ENCODE assay signal across 1 cellular context in genomic region chr12:76720068-76720467, GRCh38.
A peak's percentile ranks its signal among the peaks of the same experiment; 100 is the strongest.
TF ChIP-seq lines count a peak whose summit lies in the region.

No MANE protein-coding gene starts in this region.

TF ChIP-seq in SK-N-SH, 30 proteins besides CTCF, POLR2A, EP300 and RAD21 (continued from another document):
- TF ChIP-seq RXRA (IDR thresholded peaks at IDR 0.05; ENCODE audit: borderline replicate concordance, low read depth) (no peak), NFIC (IDR thresholded peaks at IDR 0.05; ENCODE audit: borderline replicate concordance) (peak; percentile 31; the same call in 1 of the 2 replicates), MAX (IDR thresholded peaks at IDR 0.05; ENCODE audit: low read depth) (no peak), YY1 (IDR thresholded peaks at IDR 0.05; ENCODE audit: low read depth) (no peak), NRF1 (IDR thresholded peaks at IDR 0.05; ENCODE audit: low read depth, low read length) (no peak), MEF2A (IDR thresholded peaks at IDR 0.05; ENCODE audit: borderline replicate concordance, low read depth) (peak; percentile 83), FOXJ3 (CRISPR knock-in tag; IDR thresholded peaks at IDR 0.05) (no peak), GATA2 (CRISPR knock-in tag; IDR thresholded peaks at IDR 0.05) (no peak), MXI1 (IDR thresholded peaks at IDR 0.05; ENCODE audit: low read depth, low read length) (no peak), SMC3 (IDR thresholded peaks at IDR 0.05; ENCODE audit: low read depth, low read length) (no peak), RFX5 (IDR thresholded peaks at IDR 0.05; ENCODE audit: low read length) (no peak)
- TF ChIP-seq, protein P1, sequence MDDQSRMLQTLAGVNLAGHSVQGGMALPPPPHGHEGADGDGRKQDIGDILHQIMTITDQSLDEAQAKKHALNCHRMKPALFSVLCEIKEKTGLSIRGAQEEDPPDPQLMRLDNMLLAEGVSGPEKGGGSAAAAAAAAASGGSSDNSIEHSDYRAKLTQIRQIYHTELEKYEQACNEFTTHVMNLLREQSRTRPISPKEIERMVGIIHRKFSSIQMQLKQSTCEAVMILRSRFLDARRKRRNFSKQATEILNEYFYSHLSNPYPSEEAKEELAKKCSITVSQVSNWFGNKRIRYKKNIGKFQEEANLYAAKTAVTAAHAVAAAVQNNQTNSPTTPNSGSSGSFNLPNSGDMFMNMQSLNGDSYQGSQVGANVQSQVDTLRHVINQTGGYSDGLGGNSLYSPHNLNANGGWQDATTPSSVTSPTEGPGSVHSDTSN (IDR thresholded peaks at IDR 0.05): peak; percentile 65
- TF ChIP-seq, protein P2, sequence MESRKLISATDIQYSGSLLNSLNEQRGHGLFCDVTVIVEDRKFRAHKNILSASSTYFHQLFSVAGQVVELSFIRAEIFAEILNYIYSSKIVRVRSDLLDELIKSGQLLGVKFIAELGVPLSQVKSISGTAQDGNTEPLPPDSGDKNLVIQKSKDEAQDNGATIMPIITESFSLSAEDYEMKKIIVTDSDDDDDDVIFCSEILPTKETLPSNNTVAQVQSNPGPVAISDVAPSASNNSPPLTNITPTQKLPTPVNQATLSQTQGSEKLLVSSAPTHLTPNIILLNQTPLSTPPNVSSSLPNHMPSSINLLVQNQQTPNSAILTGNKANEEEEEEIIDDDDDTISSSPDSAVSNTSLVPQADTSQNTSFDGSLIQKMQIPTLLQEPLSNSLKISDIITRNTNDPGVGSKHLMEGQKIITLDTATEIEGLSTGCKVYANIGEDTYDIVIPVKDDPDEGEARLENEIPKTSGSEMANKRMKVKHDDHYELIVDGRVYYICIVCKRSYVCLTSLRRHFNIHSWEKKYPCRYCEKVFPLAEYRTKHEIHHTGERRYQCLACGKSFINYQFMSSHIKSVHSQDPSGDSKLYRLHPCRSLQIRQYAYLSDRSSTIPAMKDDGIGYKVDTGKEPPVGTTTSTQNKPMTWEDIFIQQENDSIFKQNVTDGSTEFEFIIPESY (IDR thresholded peaks at IDR 0.05; ENCODE audit: borderline replicate concordance, low read depth): 0 out of 2 replicates have a peak, but pooled peaks have one; percentile 21
